ENCODE assay signal across 22 cellular contexts in the genomic region with DNA sequence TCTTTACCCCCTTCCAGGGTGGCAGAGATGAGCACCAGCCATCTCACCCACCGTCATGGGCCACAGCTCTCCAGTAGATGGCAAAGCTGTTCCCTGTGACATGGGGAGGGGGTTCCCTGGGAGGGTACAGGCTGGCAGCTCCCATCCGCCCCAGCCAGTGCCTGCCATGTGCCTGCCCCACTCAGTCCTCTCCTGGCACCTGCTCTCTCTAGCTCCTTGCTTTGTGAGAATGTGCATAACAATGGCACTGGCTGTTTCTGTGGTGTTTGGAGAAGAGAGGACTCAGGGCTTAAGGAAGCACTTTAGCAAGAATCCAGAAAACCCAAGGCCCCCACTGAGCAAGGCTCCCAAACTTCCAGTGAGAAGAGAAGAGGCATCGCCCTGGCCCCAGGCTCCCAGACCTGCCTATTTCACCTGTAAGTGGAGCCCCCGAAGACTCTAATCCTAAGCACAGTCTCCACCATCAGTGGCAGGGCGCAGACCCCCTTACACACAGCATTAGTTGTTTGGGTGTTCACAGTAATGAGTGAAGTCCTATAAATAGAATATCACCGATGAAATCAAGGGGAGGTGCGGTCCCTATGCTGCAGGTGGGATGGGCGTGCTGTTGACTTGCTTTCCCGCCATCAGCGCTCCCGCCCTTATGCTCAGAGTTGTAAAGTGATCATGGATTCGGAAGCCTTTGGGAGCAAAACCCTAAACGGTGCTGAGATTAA.
"Had no signal": no experiment of that assay in that cellular context is flagged by ENCODE, and none has a peak within 500 bp of the region (broad histone marks: within the 10 kb centered on the region; RNA-seq: fewer than 3 reads in every experiment).

No MANE protein-coding gene starts in this region.

- H3K27me3 Mint-ChIP-seq: activated CD4-positive, alpha-beta memory T cell treated with anti-CD3 and anti-CD28 coated beads for 36 hours; activated naive CD8-positive, alpha-beta T cell treated with anti-CD3 and anti-CD28 coated beads for 36 hours; T-helper 17 cell had no signal

- ATAC-seq: left lung, natural killer cell, T-helper 17 cell, upper lobe of right lung had no signal

- H3K4me1 ChIP-seq: breast epithelium, left lung, thyroid gland, upper lobe of right lung had no signal

- FAIRE-seq: endometrium had no signal

- H3K9me3 Mint-ChIP-seq: activated CD4-positive, alpha-beta memory T cell treated with anti-CD3 and anti-CD28 coated beads for 36 hours; activated naive CD8-positive, alpha-beta T cell treated with anti-CD3 and anti-CD28 coated beads for 36 hours; natural killer cell had no signal

- DNase-seq: activated CD4-positive, alpha-beta memory T cell treated with anti-CD3 and anti-CD28 coated beads for 36 hours; activated CD4-positive, alpha-beta T cell treated with anti-CD3 and anti-CD28 coated beads for 48 hours; activated CD4-positive, CD25-positive, alpha-beta regulatory T cell; activated naive CD4-positive, alpha-beta T cell treated with Interleukin-2 at 50 U/mL for 16 hours; activated naive CD8-positive, alpha-beta T cell treated with anti-CD3 and anti-CD28 coated beads for 36 hours; activated T-cell treated with anti-CD3 and anti-CD28 coated beads, Interleukin-2, amount 50 U/mL, for 48 hours; foreskin fibroblast; kidney glomerular epithelial cell; left lung; midbrain; natural killer cell; ovary; stimulated activated CD4-positive, alpha-beta T cell treated with anti-CD3 and anti-CD28 coated beads, Interleukin-4, amount 100 ng/mL, for 1 hour; stimulated activated naive CD4-positive, alpha-beta T cell; SW 1271; T-helper 17 cell; upper lobe of right lung had no signal

- H3K27ac ChIP-seq: coronary artery, left lung, neutrophil, ovary, thyroid gland, upper lobe of right lung had no signal

- H3K36me3 ChIP-seq: breast epithelium, neutrophil, ovary, upper lobe of right lung had no signal

- H3K4me3 ChIP-seq: breast epithelium, coronary artery, left lung, ovary, thyroid gland, upper lobe of right lung had no signal

- H3K4me1 Mint-ChIP-seq: activated naive CD8-positive, alpha-beta T cell treated with anti-CD3 and anti-CD28 coated beads for 36 hours; T-helper 17 cell had no signal

- H3K9me3 ChIP-seq: breast epithelium, left lung, neutrophil, ovary, thyroid gland, upper lobe of right lung had no signal

- H3K27ac Mint-ChIP-seq: activated CD4-positive, alpha-beta memory T cell treated with anti-CD3 and anti-CD28 coated beads for 36 hours; activated naive CD8-positive, alpha-beta T cell treated with anti-CD3 and anti-CD28 coated beads for 36 hours; natural killer cell had no signal

- H3K27me3 ChIP-seq: breast epithelium, left lung, neutrophil, ovary, thyroid gland, upper lobe of right lung had no signal

- H3K4me3 Mint-ChIP-seq: activated CD4-positive, alpha-beta memory T cell treated with anti-CD3 and anti-CD28 coated beads for 36 hours; activated naive CD8-positive, alpha-beta T cell treated with anti-CD3 and anti-CD28 coated beads for 36 hours; natural killer cell; T-helper 17 cell had no signal
